ENCODE assay signal across 13 cellular contexts in genomic region chr3:123993818-123994217, GRCh38.
"Had no signal": no experiment of that assay in that cellular context is flagged by ENCODE, and none has a peak within 500 bp of the region (broad histone marks: within the 10 kb centered on the region; RNA-seq: fewer than 3 reads in every experiment).

No MANE protein-coding gene starts in this region.

- H3K9me3 Mint-ChIP-seq: activated naive CD8-positive, alpha-beta T cell treated with anti-CD3 and anti-CD28 coated beads, Interleukin-2, amount 50 U/mL, for 24 hours; activated T-helper 1 cell treated with anti-CD3 and anti-CD28 coated beads, Interleukin-12 subunit alpha, Interleukin-12 subunit beta, Interleukin-2, Interleukin-4 antibody, amounts not matched to agents 30 ng/mL and 10 ng/mL and 1 ng/mL, durations not matched to agents 14 hours and 24 hours and 36 hours had no signal

- ATAC-seq: activated CD8-positive, alpha-beta T cell treated with anti-CD3 and anti-CD28 coated beads, Interleukin-2, amount 10 ng/mL, durations not matched to agents 7 days and 5 days; activated naive CD8-positive, alpha-beta T cell treated with anti-CD3 and anti-CD28 coated beads, Interleukin-2, amount 50 U/mL, for 24 hours; left cardiac atrium; lower lobe of right lung had no signal

- H3K4me1 Mint-ChIP-seq: activated naive CD8-positive, alpha-beta T cell treated with anti-CD3 and anti-CD28 coated beads, Interleukin-2, amount 50 U/mL, for 24 hours had no signal

- H3K36me3 Mint-ChIP-seq: immature natural killer cell had no signal

- DNase-seq: activated CD4-positive, alpha-beta T cell treated with anti-CD3 and anti-CD28 coated beads for 4 hours; activated CD8-positive, alpha-beta T cell treated with anti-CD3 and anti-CD28 coated beads, Interleukin-2, amount 10 ng/mL, durations not matched to agents 7 days and 5 days; activated naive CD4-positive, alpha-beta T cell; activated naive CD8-positive, alpha-beta T cell treated with anti-CD3 and anti-CD28 coated beads, Interleukin-2, amount 50 U/mL, for 24 hours; esophagus squamous epithelium; foreskin fibroblast; immature natural killer cell; left cardiac atrium; lower lobe of right lung; midbrain; stimulated activated CD4-positive, alpha-beta T cell treated with anti-CD3 and anti-CD28 coated beads, Interleukin-4, amount 100 ng/mL, for 4 hours; stomach had no signal

- H3K4me3 Mint-ChIP-seq: activated CD8-positive, alpha-beta T cell treated with anti-CD3 and anti-CD28 coated beads, Interleukin-2, amount 10 ng/mL, durations not matched to agents 7 days and 5 days; activated naive CD8-positive, alpha-beta T cell treated with anti-CD3 and anti-CD28 coated beads, Interleukin-2, amount 50 U/mL, for 24 hours; activated T-helper 1 cell treated with anti-CD3 and anti-CD28 coated beads, Interleukin-12 subunit alpha, Interleukin-12 subunit beta, Interleukin-2, Interleukin-4 antibody, amounts not matched to agents 30 ng/mL and 10 ng/mL and 1 ng/mL, durations not matched to agents 14 hours and 24 hours and 36 hours; immature natural killer cell had no signal

- H3K27ac Mint-ChIP-seq: activated CD8-positive, alpha-beta T cell treated with anti-CD3 and anti-CD28 coated beads, Interleukin-2, amount 10 ng/mL, durations not matched to agents 7 days and 5 days; activated naive CD8-positive, alpha-beta T cell treated with anti-CD3 and anti-CD28 coated beads, Interleukin-2, amount 50 U/mL, for 24 hours; activated T-helper 1 cell treated with anti-CD3 and anti-CD28 coated beads, Interleukin-12 subunit alpha, Interleukin-12 subunit beta, Interleukin-2, Interleukin-4 antibody, amounts not matched to agents 30 ng/mL and 10 ng/mL and 1 ng/mL, durations not matched to agents 14 hours and 24 hours and 36 hours; immature natural killer cell had no signal
